ENCODE assay signal across 1 cellular context in the genomic region with DNA sequence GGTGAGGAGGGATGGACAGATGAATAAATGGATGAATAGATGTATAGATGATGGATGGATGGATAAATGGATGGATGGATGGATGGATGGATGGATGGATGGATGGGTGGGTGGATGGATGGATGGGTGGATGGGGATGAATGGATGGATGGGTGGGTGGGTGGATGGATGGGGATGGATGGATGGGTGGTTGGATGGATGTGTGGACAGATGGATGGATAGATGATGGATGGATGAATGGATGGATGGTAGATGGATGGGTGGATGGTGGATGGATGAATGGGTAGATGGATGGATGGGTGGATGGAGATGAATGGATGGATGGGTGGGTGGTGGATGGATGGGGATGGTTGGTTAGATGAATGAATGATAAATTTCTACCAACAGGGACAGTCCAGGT.
TF ChIP-seq lines count a peak whose summit lies in the region.

No MANE protein-coding gene starts in this region.

TF ChIP-seq in H1, 55 proteins besides CTCF, POLR2A, EP300 and RAD21:
- TF ChIP-seq, protein P1, sequence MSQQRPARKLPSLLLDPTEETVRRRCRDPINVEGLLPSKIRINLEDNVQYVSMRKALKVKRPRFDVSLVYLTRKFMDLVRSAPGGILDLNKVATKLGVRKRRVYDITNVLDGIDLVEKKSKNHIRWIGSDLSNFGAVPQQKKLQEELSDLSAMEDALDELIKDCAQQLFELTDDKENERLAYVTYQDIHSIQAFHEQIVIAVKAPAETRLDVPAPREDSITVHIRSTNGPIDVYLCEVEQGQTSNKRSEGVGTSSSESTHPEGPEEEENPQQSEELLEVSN (IDR thresholded peaks at IDR 0.05) = no peak
- no peak for TF ChIP-seq SAP30 (IDR thresholded peaks at IDR 0.05; ENCODE audit: insufficient read depth, insufficient replicate concordance, low read length)
- TF ChIP-seq CBX8 (IDR thresholded peaks at IDR 0.05; ENCODE audit: borderline replicate concordance, low read depth, low read length) = no peak
- TF ChIP-seq SUZ12 (IDR thresholded peaks at IDR 0.05; ENCODE audit: low read length) = no peak
- no peak for TF ChIP-seq SP4 (IDR thresholded peaks at IDR 0.05; ENCODE audit: low read length)
- no peak for TF ChIP-seq RBBP5 (IDR thresholded peaks at IDR 0.05; ENCODE audit: borderline replicate concordance, low read depth, low read length)
- TF ChIP-seq EGR1 (IDR thresholded peaks at IDR 0.05; ENCODE audit: borderline replicate concordance, low read depth, low read length) = no peak
